Comparison of ENCODE assay signal across 13 cellular contexts in the genomic region with DNA sequence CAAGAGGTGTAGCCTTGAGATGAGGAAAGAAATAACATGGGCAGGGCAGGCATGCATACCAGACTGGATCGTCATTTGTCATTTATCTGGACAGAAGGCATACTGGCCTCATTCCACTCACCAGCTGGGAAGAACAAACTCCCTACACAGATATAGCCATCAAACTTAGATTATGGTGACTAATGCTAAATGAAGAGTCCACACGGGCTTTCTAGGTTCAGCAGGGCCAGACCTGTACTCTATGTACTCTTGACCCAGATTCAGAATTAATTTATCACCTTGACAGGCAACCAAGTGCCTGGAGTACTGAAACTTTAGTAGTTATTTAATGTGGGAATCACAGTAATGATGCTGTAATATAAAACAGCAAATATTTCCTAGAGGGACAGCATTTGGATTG. TPM values are rescaled to one million over a fixed set of nuclear protein-coding genes. Genes with fewer than 3 reads are reported as not detected.
A peak's percentile ranks its signal among the peaks of the same experiment; 100 is the strongest.
DNase-seq lines count a peak whose midpoint lies in the region; ATAC-seq and TF ChIP-seq lines count a peak whose summit lies in the region.
"Had no signal": no experiment of that assay in that cellular context is flagged by ENCODE, and none has a peak within 500 bp of the region (broad histone marks: within the 10 kb centered on the region; RNA-seq: fewer than 3 reads in every experiment).

No MANE protein-coding gene starts in this region.

- H3K4me2 ChIP-seq in skeletal muscle satellite cell (ENCODE audit: low read length) = peak overlapping the region; percentile 16

- no peak for TF ChIP-seq CTCF in HEK293 (tag by site-specific recombination; IDR thresholded peaks at IDR 0.05)

- no peak overlapping the region for H3K27ac ChIP-seq in HEK293 (ENCODE audit: extremely low read depth, low read depth, low read length)
- H3K27ac ChIP-seq: VCaP had no signal

- H3K27me3 ChIP-seq in skeletal muscle satellite cell (ENCODE audit: control insufficient read depth, insufficient read depth, low read length) = no peaks in the 10 kb centered on the region

- POLR2A ChIA-PET in HEK293 (lab: Yijun Ruan, JAX) = no interaction called here
- POLR2A ChIA-PET in activated CD4-positive, alpha-beta T cell treated with anti-CD3 and anti-CD28 coated beads for 36 hours (lab: Charles Lee) = interaction anchor here (0.6 kb wide), 1 partner anchor 60 kb away, joined by 3 read pairs; no protein-coding TSS in a partner anchor

- H3K27me3 Mint-ChIP-seq in activated CD4-positive, alpha-beta T cell treated with anti-CD3 and anti-CD28 coated beads for 36 hours = peaks cover 7% of the 10 kb centered on the region

- ATAC-seq in left cardiac atrium = peak; percentile 75 to 94
- ATAC-seq in activated CD4-positive, alpha-beta T cell treated with anti-CD3 and anti-CD28 coated beads for 36 hours = no peak
- no peak for ATAC-seq in GM19463 (IDR thresholded peaks at IDR 0.05; ENCODE audit: unreplicated experiment)
- ATAC-seq: GM12878; naive thymus-derived CD8-positive, alpha-beta T cell had no signal

- intact Hi-C loops in left cardiac atrium (cut with DNase I) = no loop called here
- intact Hi-C loops in activated CD4-positive, alpha-beta T cell treated with anti-CD3 and anti-CD28 coated beads for 36 hours (cut with DNase I, micrococcal nuclease) = no loop called here

- DNase-seq in T1000 (lab: John Stamatoyannopoulos, UW) (peak; percentile 33), left cardiac atrium (peak; percentile 35), SKM-1 treated with dmso at 0.1 percent for 144 hours (lab: John Stamatoyannopoulos, UW; ENCODE audit: unreplicated experiment) (no peak)
- DNase-seq in activated CD4-positive, alpha-beta T cell treated with anti-CD3 and anti-CD28 coated beads for 36 hours = no peak
- no peak for DNase-seq in activated naive CD4-positive, alpha-beta T cell (lab: John Stamatoyannopoulos, UW)
- DNase-seq: naive thymus-derived CD8-positive, alpha-beta T cell; NCI-H1092 had no signal

- H3K4me3 ChIP-seq in HEK293 (ENCODE audit: low read depth, low read length) (no peak overlapping the region), skeletal muscle satellite cell (ENCODE audit: low read length) (no peak overlapping the region)
- H3K4me3 ChIP-seq: GM12878 had no signal

- H3K36me3 Mint-ChIP-seq in activated CD4-positive, alpha-beta T cell treated with anti-CD3 and anti-CD28 coated beads for 36 hours (ENCODE audit: low read depth) = no peaks in the 10 kb centered on the region
- H3K36me3 Mint-ChIP-seq: naive thymus-derived CD8-positive, alpha-beta T cell had no signal

- H3K27ac Mint-ChIP-seq in activated CD4-positive, alpha-beta T cell treated with anti-CD3 and anti-CD28 coated beads for 36 hours = no peak overlapping the region
- H3K27ac Mint-ChIP-seq: naive thymus-derived CD8-positive, alpha-beta T cell had no signal

- CTCF ChIA-PET in HEK293 (lab: Yijun Ruan, JAX) = interaction anchor here (1.0 kb wide), 1 partner anchor 12 kb away, joined by 3 read pairs; no protein-coding TSS in a partner anchor
- CTCF ChIA-PET in activated CD4-positive, alpha-beta T cell treated with anti-CD3 and anti-CD28 coated beads for 36 hours (lab: Charles Lee) = no interaction called here

- H3K4me1 Mint-ChIP-seq in activated CD4-positive, alpha-beta T cell treated with anti-CD3 and anti-CD28 coated beads for 36 hours = no peaks in the 10 kb centered on the region
- H3K4me1 Mint-ChIP-seq: central memory CD8-positive, alpha-beta T cell had no signal

- H3K36me3 ChIP-seq in HEK293 (ENCODE audit: control insufficient read depth in 2 of 2, insufficient read depth in 1 of 2, low read length in 2 of 2) (no peaks in the 10 kb centered on the region), skeletal muscle satellite cell (ENCODE audit: insufficient read depth, low read length) (no peaks in the 10 kb centered on the region)

- H3K9me3 ChIP-seq in HEK293 (ENCODE audit: control insufficient read depth, insufficient read depth, low read depth, low read length) (no peaks in the 10 kb centered on the region), skeletal muscle satellite cell (replicated peaks; ENCODE audit: low read length) (no peaks in the 10 kb centered on the region)

- no peak overlapping the region for H3K4me3 Mint-ChIP-seq in activated CD4-positive, alpha-beta T cell treated with anti-CD3 and anti-CD28 coated beads for 36 hours
- H3K4me3 Mint-ChIP-seq: central memory CD8-positive, alpha-beta T cell; naive thymus-derived CD8-positive, alpha-beta T cell had no signal

- H3K9me3 Mint-ChIP-seq in activated CD4-positive, alpha-beta T cell treated with anti-CD3 and anti-CD28 coated beads for 36 hours (ENCODE audit: low read depth) = no peaks in the 10 kb centered on the region
- H3K9me3 Mint-ChIP-seq: central memory CD8-positive, alpha-beta T cell; naive thymus-derived CD8-positive, alpha-beta T cell had no signal

- no peak overlapping the region for H3K9ac ChIP-seq in skeletal muscle satellite cell (ENCODE audit: low read depth, low read length)

- H3K4me1 ChIP-seq in HEK293 (ENCODE audit: control insufficient read depth, insufficient read depth, low read length) (peaks cover 22% of the 10 kb centered on the region), skeletal muscle satellite cell (ENCODE audit: control insufficient read depth, insufficient read depth, low read length) (peaks cover 40% of the 10 kb centered on the region)

TF ChIP-seq in HEK293, 187 proteins besides CTCF, POLR2A, EP300 and RAD21:
- peak; percentile 44 for TF ChIP-seq ZNF366 (tag by site-specific recombination; conservative IDR thresholded peaks at IDR 0.05)
- TF ChIP-seq ZNF132 (tag by site-specific recombination; IDR thresholded peaks at IDR 0.05; ENCODE audit: borderline replicate concordance) = no peak
- TF ChIP-seq SP7 (tag by site-specific recombination; IDR thresholded peaks at IDR 0.05) = peak; percentile 61; the same call in 1 of the 2 replicates
- TF ChIP-seq GFI1B (tag by site-specific recombination; IDR thresholded peaks at IDR 0.05) = peak; percentile 74
- no peak for TF ChIP-seq ZFHX2 (tag by site-specific recombination; conservative IDR thresholded peaks at IDR 0.05)
- 0 out of 2 replicates have a peak, but pooled peaks have one; percentile 28 for TF ChIP-seq ZNF24 (tag by site-specific recombination; IDR thresholded peaks at IDR 0.05)
- TF ChIP-seq ZNF600 (tag by site-specific recombination; IDR thresholded peaks at IDR 0.05) = peak; percentile 82
- TF ChIP-seq ZIC2 (tag by site-specific recombination; IDR thresholded peaks at IDR 0.05) = 0 out of 2 replicates have a peak, but pooled peaks have one; percentile 11
- TF ChIP-seq ZNF629 (tag by site-specific recombination; IDR thresholded peaks at IDR 0.05) = 0 out of 2 replicates have a peak, but pooled peaks have one; percentile 42
- TF ChIP-seq ZBTB17 (tag by site-specific recombination; IDR thresholded peaks at IDR 0.05) = peak; percentile 28; the same call in 1 of the 2 replicates
- TF ChIP-seq, protein P1, sequence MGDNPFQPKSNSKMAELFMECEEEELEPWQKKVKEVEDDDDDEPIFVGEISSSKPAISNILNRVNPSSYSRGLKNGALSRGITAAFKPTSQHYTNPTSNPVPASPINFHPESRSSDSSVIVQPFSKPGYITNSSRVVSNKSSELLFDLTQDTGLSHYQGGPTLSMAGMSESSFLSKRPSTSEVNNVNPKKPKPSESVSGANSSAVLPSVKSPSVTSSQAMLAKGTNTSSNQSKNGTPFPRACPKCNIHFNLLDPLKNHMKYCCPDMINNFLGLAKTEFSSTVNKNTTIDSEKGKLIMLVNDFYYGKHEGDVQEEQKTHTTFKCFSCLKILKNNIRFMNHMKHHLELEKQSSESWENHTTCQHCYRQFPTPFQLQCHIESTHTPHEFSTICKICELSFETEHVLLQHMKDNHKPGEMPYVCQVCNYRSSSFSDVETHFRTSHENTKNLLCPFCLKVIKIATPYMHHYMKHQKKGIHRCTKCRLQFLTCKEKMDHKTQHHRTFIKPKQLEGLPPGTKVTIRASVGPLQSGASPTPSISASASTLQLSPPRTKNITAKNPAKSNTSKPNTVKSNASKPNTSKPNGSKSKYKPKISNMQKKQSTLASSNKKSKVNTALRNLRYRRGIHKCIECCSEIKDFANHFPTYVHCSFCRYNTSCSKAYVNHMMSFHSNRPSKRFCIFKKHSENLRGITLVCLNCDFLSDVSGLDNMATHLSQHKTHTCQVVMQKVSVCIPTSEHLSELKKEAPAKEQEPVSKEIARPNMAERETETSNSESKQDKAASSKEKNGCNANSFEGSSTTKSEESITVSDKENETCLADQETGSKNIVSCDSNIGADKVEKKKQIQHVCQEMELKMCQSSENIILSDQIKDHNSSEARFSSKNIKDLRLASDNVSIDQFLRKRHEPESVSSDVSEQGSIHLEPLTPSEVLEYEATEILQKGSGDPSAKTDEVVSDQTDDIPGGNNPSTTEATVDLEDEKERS (tag by site-specific recombination; IDR thresholded peaks at IDR 0.05) = no peak
- no peak for TF ChIP-seq ZNF157 (tag by site-specific recombination; IDR thresholded peaks at IDR 0.05)
- TF ChIP-seq KLF1 (tag by site-specific recombination; IDR thresholded peaks at IDR 0.05) = 0 out of 2 replicates have a peak, but pooled peaks have one; percentile 13
- TF ChIP-seq WT1 (tag by site-specific recombination; IDR thresholded peaks at IDR 0.05) = peak; percentile 58
- TF ChIP-seq OVOL3 (tag by site-specific recombination; IDR thresholded peaks at IDR 0.05) = no peak
- TF ChIP-seq, protein P2, sequence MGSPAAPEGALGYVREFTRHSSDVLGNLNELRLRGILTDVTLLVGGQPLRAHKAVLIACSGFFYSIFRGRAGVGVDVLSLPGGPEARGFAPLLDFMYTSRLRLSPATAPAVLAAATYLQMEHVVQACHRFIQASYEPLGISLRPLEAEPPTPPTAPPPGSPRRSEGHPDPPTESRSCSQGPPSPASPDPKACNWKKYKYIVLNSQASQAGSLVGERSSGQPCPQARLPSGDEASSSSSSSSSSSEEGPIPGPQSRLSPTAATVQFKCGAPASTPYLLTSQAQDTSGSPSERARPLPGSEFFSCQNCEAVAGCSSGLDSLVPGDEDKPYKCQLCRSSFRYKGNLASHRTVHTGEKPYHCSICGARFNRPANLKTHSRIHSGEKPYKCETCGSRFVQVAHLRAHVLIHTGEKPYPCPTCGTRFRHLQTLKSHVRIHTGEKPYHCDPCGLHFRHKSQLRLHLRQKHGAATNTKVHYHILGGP (tag by site-specific recombination; IDR thresholded peaks at IDR 0.05) = peak; percentile 55; the same call in 1 of the 2 replicates

RNA-seq across cellular contexts. Expression of a gene that starts 15.3 kb away (rescaled TPM):
- 10 to 100 TPM; 31.0 to 46.9 TPM for total RNA-seq in left cardiac atrium
- total RNA-seq in skeletal muscle satellite cell (2012; rRNA removed) = 0.44 and 2.0 TPM in 2 replicates
- total RNA-seq in activated CD4-positive, alpha-beta T cell treated with anti-CD3 and anti-CD28 coated beads for 36 hours = not detected
- total RNA-seq: naive thymus-derived CD8-positive, alpha-beta T cell had no signal

Comparison
In these comparisons a context has a peak if more than half of its experiments do, and no peak if none do; other contexts are left out.
1. DNase-seq: peak in T1000 (single experiment) and left cardiac atrium (single experiment); none in SKM-1 treated with dmso at 0.1 percent for 144 hours (single experiment), activated CD4-positive, alpha-beta T cell treated with anti-CD3 and anti-CD28 coated beads for 36 hours (single experiment) and activated naive CD4-positive, alpha-beta T cell (0 of 4).
2. ATAC-seq: peak in left cardiac atrium (2 of 2); none in activated CD4-positive, alpha-beta T cell treated with anti-CD3 and anti-CD28 coated beads for 36 hours (single experiment) and GM19463 (single experiment).
3. RNA of a gene that starts 15.3 kb away (total RNA-seq): 31.0 to 46.9 TPM in left cardiac atrium; not detected in activated CD4-positive, alpha-beta T cell treated with anti-CD3 and anti-CD28 coated beads for 36 hours; every median in the first group is over 10 times any median in the second.